14 cellular contexts compared by ENCODE assay signal in genomic region chr7:137952406-137952805, GRCh38. TPM values are rescaled to one million over a fixed set of nuclear protein-coding genes. Genes with fewer than 3 reads are reported as not detected.
DNase-seq lines count a peak whose midpoint lies in the region; ATAC-seq and TF ChIP-seq lines count a peak whose summit lies in the region.
"Had no signal": no experiment of that assay in that cellular context is flagged by ENCODE, and none has a peak within 500 bp of the region (broad histone marks: within the 10 kb centered on the region; RNA-seq: fewer than 3 reads in every experiment).

No MANE protein-coding gene starts in this region.

- POLR2A ChIA-PET in SK-N-SH (lab: Yijun Ruan, JAX), result no interaction called here

- no peak overlapping the region for H3K4me3 Mint-ChIP-seq in nephron progenitor cell
- H3K4me3 Mint-ChIP-seq: activated CD4-positive, alpha-beta T cell treated with anti-CD3 and anti-CD28 coated beads for 36 hours; effector memory CD8-positive, alpha-beta T cell; memory B cell; stimulated activated naive CD8-positive, alpha-beta T cell treated with anti-CD3 and anti-CD28 coated beads, Interleukin-15, amount 100 ng/mL, for 72 hours had no signal

- ATAC-seq in SK-N-SH treated with all-trans-retinoic acid at 6 μM for 48 hours, result no peak
- ATAC-seq: activated CD4-positive, alpha-beta T cell treated with anti-CD3 and anti-CD28 coated beads for 36 hours; effector memory CD8-positive, alpha-beta T cell; stimulated activated naive CD8-positive, alpha-beta T cell treated with anti-CD3 and anti-CD28 coated beads, Interleukin-15, amount 100 ng/mL, for 72 hours had no signal

- no peak for TF ChIP-seq RAD21 in SK-N-SH (IDR thresholded peaks at IDR 0.05; ENCODE audit: low read length)

- peak overlapping the region; percentile 89 for H3K27ac Mint-ChIP-seq in nephron progenitor cell
- H3K27ac Mint-ChIP-seq: activated CD4-positive, alpha-beta T cell treated with anti-CD3 and anti-CD28 coated beads for 36 hours; stimulated activated naive CD8-positive, alpha-beta T cell treated with anti-CD3 and anti-CD28 coated beads, Interleukin-15, amount 100 ng/mL, for 72 hours had no signal

- no peaks in the 10 kb centered on the region for H3K27me3 ChIP-seq in SK-N-SH (ENCODE audit: insufficient read depth)

- H3K27ac ChIP-seq in SK-N-SH (ENCODE audit: low read depth in 2 of 2, low read length in 1 of 2) (peak overlapping the region in 1 of 2 experiments; percentile 80; a peak in 2 of 4 replicates), epithelial cell of prostate (peak overlapping the region; percentile 44), urinary bladder (ENCODE audit: low read depth) (peak overlapping the region; percentile 5)

- TF ChIP-seq EP300 in SK-N-SH (IDR thresholded peaks at IDR 0.05; ENCODE audit: borderline replicate concordance in 1 of 2, low read depth in 1 of 2, low read length in 1 of 2), result no peak

- no peaks in the 10 kb centered on the region; the same call in 1 of the 2 replicates for H4K20me1 ChIP-seq in SK-N-SH (ENCODE audit: insufficient read depth)

- H3K27me3 Mint-ChIP-seq in nephron progenitor cell (ENCODE audit: low read depth, poor library complexity), result no peaks in the 10 kb centered on the region
- H3K27me3 Mint-ChIP-seq: activated CD4-positive, alpha-beta T cell treated with anti-CD3 and anti-CD28 coated beads for 36 hours; effector memory CD8-positive, alpha-beta T cell; memory B cell; stimulated activated naive CD8-positive, alpha-beta T cell treated with anti-CD3 and anti-CD28 coated beads, Interleukin-15, amount 100 ng/mL, for 72 hours had no signal

- H3K9me2 ChIP-seq in SK-N-SH, result no peaks in the 10 kb centered on the region

- peaks cover 11% of the 10 kb centered on the region for H3F3A ChIP-seq in SK-N-SH (replicated peaks; ENCODE audit: insufficient read depth)

- H3K9me3 ChIP-seq in SK-N-SH, result no peaks in the 10 kb centered on the region

- H3K36me3 Mint-ChIP-seq in nephron progenitor cell (ENCODE audit: low read depth), result peaks cover 10% of the 10 kb centered on the region

- H3K9ac ChIP-seq in SK-N-SH, result 0 out of 2 replicates have a peak overlapping the region, but pooled peaks have one; percentile 55

- TF ChIP-seq CTCF in SK-N-SH (IDR thresholded peaks at IDR 0.05), result no peak
- TF ChIP-seq CTCF in nephron progenitor cell (IDR thresholded peaks at IDR 0.05), result no peak
- TF ChIP-seq CTCF in GM20000 (IDR thresholded peaks at IDR 0.05; ENCODE audit: extremely low read depth, missing control alignments), result no peak

- WGBS in SK-N-SH (ENCODE audit: low lambda C conversion rate), result 94% methylated on average over 2 of the region's 2 CpGs
- WGBS in urinary bladder, result 79% methylated on average over 2 of the region's 2 CpGs

- no peak overlapping the region for H2AFZ ChIP-seq in SK-N-SH (ENCODE audit: low read depth)

- H3K4me3 ChIP-seq in SK-N-SH (ENCODE audit: low read depth in 2 of 2, low read length in 1 of 2) (no peak overlapping the region), urinary bladder (ENCODE audit: low read depth, low read length) (no peak overlapping the region)

- H3K4me1 Mint-ChIP-seq in nephron progenitor cell, result peaks cover 69% of the 10 kb centered on the region

- no peaks in the 10 kb centered on the region for H3K9me3 Mint-ChIP-seq in nephron progenitor cell
- H3K9me3 Mint-ChIP-seq: effector memory CD8-positive, alpha-beta T cell; memory B cell had no signal

- H3K4me1 ChIP-seq in SK-N-SH (ENCODE audit: control insufficient read depth in 1 of 2, insufficient read depth in 2 of 2, low read depth in 1 of 2, low read length in 1 of 2), result peaks cover 18 to 29% of the 10 kb centered on the region in 2 experiments
- no peaks in the 10 kb centered on the region for H3K4me1 ChIP-seq in urinary bladder (ENCODE audit: insufficient read depth)

- H3K36me3 ChIP-seq in SK-N-SH (replicated peaks in 1 of 2; ENCODE audit: control insufficient read depth in 1 of 2, insufficient read depth in 2 of 2, low read length in 1 of 2) (no peaks in the 10 kb centered on the region), urinary bladder (ENCODE audit: insufficient read depth) (no peaks in the 10 kb centered on the region)

- CTCF ChIA-PET in SK-N-SH (lab: Yijun Ruan, JAX), result interaction anchor here (1.0 kb wide), 1 partner anchor 50 kb away, joined by 3 read pairs; the partner anchor contains the start of gene CREB3L2

- H3K4me2 ChIP-seq in SK-N-SH, result no peak overlapping the region

- peaks cover 100% of the 10 kb centered on the region for H3K79me2 ChIP-seq in SK-N-SH (ENCODE audit: insufficient read depth)

- DNase-seq in SK-N-SH (no peak), epithelial cell of prostate (ENCODE audit: low read depth, low spot score) (no peak), nephron progenitor cell (no peak), GM20000 (ENCODE audit: low spot score) (no peak), Ammon's horn (ENCODE audit: low spot score) (no peak), D341Med (ENCODE audit: low spot score) (no peak)
- DNase-seq: activated CD4-positive, alpha-beta T cell treated with anti-CD3 and anti-CD28 coated beads for 36 hours; effector memory CD8-positive, alpha-beta T cell; hippocampal formation; NCI-H2171; stimulated activated naive CD8-positive, alpha-beta T cell treated with anti-CD3 and anti-CD28 coated beads, Interleukin-15, amount 100 ng/mL, for 72 hours had no signal

TF ChIP-seq in SK-N-SH, 30 proteins besides CTCF, POLR2A, EP300 and RAD21:
- TF ChIP-seq NFIC (IDR thresholded peaks at IDR 0.05; ENCODE audit: borderline replicate concordance), result no peak

TF ChIP-seq in SK-N-SH treated with all-trans-retinoic acid at 6 μM for 48 hours, 23 proteins besides CTCF, POLR2A, EP300 and RAD21 (continues in another document):
- no peak for TF ChIP-seq ZFP3 (CRISPR knock-in tag; IDR thresholded peaks at IDR 0.05)
- no peak for TF ChIP-seq ZC3H10 (CRISPR knock-in tag; IDR thresholded peaks at IDR 0.05)
- TF ChIP-seq RARB (CRISPR knock-in tag; IDR thresholded peaks at IDR 0.05), result no peak
- TF ChIP-seq OSR1 (CRISPR knock-in tag; IDR thresholded peaks at IDR 0.05), result no peak
- TF ChIP-seq ISL1 (CRISPR knock-in tag; IDR thresholded peaks at IDR 0.05), result no peak
- no peak for TF ChIP-seq TOX (CRISPR knock-in tag; IDR thresholded peaks at IDR 0.05; ENCODE audit: borderline replicate concordance)
- TF ChIP-seq ARNTL (CRISPR knock-in tag; IDR thresholded peaks at IDR 0.05; ENCODE audit: borderline replicate concordance, low read depth), result no peak
- TF ChIP-seq, protein P1, sequence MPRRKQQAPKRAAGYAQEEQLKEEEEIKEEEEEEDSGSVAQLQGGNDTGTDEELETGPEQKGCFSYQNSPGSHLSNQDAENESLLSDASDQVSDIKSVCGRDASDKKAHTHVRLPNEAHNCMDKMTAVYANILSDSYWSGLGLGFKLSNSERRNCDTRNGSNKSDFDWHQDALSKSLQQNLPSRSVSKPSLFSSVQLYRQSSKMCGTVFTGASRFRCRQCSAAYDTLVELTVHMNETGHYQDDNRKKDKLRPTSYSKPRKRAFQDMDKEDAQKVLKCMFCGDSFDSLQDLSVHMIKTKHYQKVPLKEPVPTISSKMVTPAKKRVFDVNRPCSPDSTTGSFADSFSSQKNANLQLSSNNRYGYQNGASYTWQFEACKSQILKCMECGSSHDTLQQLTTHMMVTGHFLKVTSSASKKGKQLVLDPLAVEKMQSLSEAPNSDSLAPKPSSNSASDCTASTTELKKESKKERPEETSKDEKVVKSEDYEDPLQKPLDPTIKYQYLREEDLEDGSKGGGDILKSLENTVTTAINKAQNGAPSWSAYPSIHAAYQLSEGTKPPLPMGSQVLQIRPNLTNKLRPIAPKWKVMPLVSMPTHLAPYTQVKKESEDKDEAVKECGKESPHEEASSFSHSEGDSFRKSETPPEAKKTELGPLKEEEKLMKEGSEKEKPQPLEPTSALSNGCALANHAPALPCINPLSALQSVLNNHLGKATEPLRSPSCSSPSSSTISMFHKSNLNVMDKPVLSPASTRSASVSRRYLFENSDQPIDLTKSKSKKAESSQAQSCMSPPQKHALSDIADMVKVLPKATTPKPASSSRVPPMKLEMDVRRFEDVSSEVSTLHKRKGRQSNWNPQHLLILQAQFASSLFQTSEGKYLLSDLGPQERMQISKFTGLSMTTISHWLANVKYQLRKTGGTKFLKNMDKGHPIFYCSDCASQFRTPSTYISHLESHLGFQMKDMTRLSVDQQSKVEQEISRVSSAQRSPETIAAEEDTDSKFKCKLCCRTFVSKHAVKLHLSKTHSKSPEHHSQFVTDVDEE (CRISPR knock-in tag; IDR thresholded peaks at IDR 0.05), result no peak
- TF ChIP-seq POU6F1 (CRISPR knock-in tag; IDR thresholded peaks at IDR 0.05; ENCODE audit: borderline replicate concordance, low read depth), result no peak
- TF ChIP-seq ESRRG (CRISPR knock-in tag; IDR thresholded peaks at IDR 0.05), result no peak
- TF ChIP-seq ZNF8 (CRISPR knock-in tag; IDR thresholded peaks at IDR 0.05), result no peak
- TF ChIP-seq ZNF70 (CRISPR knock-in tag; IDR thresholded peaks at IDR 0.05), result no peak
- no peak for TF ChIP-seq PPARA (CRISPR knock-in tag; IDR thresholded peaks at IDR 0.05; ENCODE audit: borderline replicate concordance)
- no peak for TF ChIP-seq ZFP30 (CRISPR knock-in tag; IDR thresholded peaks at IDR 0.05)

RNA-seq across cellular contexts. Expression of gene CREB3L2, which starts 49.5 kb away (rescaled TPM):
- polyA plus RNA-seq in SK-N-SH (2012; rRNA removed), result 22.9 and 23.5 TPM in 2 replicates
- polyA plus RNA-seq in SK-N-SH (2012; cell fraction: cytosol; rRNA removed), result 22.5 and 24.7 TPM in 2 replicates
- 14.7 and 18.0 TPM in 2 replicates for polyA plus RNA-seq in SK-N-SH (2012; cell fraction: nucleus; rRNA removed)
- 31.5 TPM for total RNA-seq in urinary bladder
- polyA plus RNA-seq in urinary bladder, result 20.7 TPM
